8 cellular contexts compared by ENCODE assay signal in the genomic region with DNA sequence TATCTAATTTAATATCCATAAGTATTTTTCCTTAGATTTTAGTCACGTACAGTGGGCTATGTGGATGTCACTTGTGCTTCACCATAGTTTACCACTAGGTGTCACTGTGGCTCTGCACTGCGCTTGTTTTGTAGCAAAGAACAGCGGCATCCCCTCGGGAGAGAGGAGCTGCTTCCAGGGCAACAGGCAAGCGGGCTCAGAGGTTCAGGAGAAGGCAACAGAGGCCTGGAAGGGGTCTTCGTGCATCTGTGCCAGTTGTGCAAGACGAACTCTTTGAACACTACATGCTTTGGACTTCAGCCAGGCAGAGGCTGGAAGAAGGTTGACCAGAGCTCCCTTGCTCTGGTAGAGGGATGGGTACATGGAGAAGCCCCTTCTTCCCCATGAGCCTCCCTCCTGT. TPM values are rescaled to one million over a fixed set of nuclear protein-coding genes. Genes with fewer than 3 reads are reported as not detected.
A peak's percentile ranks its signal among the peaks of the same experiment; 100 is the strongest.
DNase-seq lines count a peak whose midpoint lies in the region; ATAC-seq, FAIRE-seq and TF ChIP-seq lines count a peak whose summit lies in the region.

No MANE protein-coding gene starts in this region.

- DNase-seq in Caki2 (ENCODE audit: low read depth) (peak; percentile 58), HFF-Myc (ENCODE audit: extremely low read depth, low read depth) (peak; percentile 77), NCI-H226 (peak; percentile 41), WTC11 (ENCODE audit: low spot score) (peak; percentile 83), bronchial epithelial cell (ENCODE audit: low read depth) (peak; percentile 66), kidney tubule cell (ENCODE audit: low spot score) (peak; percentile 79)
- peak; percentile 72 to 75 for DNase-seq in stimulated activated CD4-positive, alpha-beta T cell treated with anti-CD3 and anti-CD28 coated beads, Interleukin-2, amount 100 ng/mL, for 24 hours

- CTCF ChIA-PET in WTC11 (lab: Charles Lee), result interaction anchor here (0.5 to 7.9 kb wide), 80 partner anchors 10 to 1224 kb away, joined by 3 to 167 read pairs (median 6); partner anchors contain the start of genes ACE, CYB561, DCAF7 and KCNH6

- H3K4me3 Mint-ChIP-seq in WTC11, result no peak overlapping the region

- H3K27me3 ChIP-seq in bronchial epithelial cell (ENCODE audit: control insufficient read depth, insufficient read depth, low read length), result no peaks in the 10 kb centered on the region

- H3K27me3 Mint-ChIP-seq in WTC11 (ENCODE audit: low read depth), result no peaks in the 10 kb centered on the region

- no peak overlapping the region for H3K4me3 ChIP-seq in HFF-Myc (replicated peaks; ENCODE audit: low read depth, low read length)
- no peak overlapping the region for H3K4me3 ChIP-seq in bronchial epithelial cell (ENCODE audit: low read depth, low read length)

- peaks cover 4% of the 10 kb centered on the region; the same call in 1 of the 2 replicates for H3K36me3 Mint-ChIP-seq in WTC11

- H3K9me3 Mint-ChIP-seq in WTC11, result no peaks in the 10 kb centered on the region

- in situ Hi-C loops in Caki2 (cut with HindIII; ENCODE audit: low pct_unique_long_range_greater_than_20kb, low sequenced_read_pairs), result no loop called here

- POLR2A ChIA-PET in WTC11 (lab: Charles Lee), result interaction anchor here (0.6 to 1.5 kb wide), 4 partner anchors 53 to 254 kb away, joined by 3 to 4 read pairs (median 3); partner anchors contain the start of gene KCNH6

- ATAC-seq in WTC11, result peak; percentile 62
- ATAC-seq in GM19324 (IDR thresholded peaks at IDR 0.05; ENCODE audit: low FRiP score, unreplicated experiment), result no peak

- FAIRE-seq in bronchial epithelial cell (lab: Jason Lieb, UNC), result no peak

- peaks cover 35% of the 10 kb centered on the region for H3K4me1 Mint-ChIP-seq in WTC11

- H3K27ac Mint-ChIP-seq in WTC11, result no peak overlapping the region

- H3K36me3 ChIP-seq in bronchial epithelial cell (ENCODE audit: control insufficient read depth, insufficient read depth, low read length), result peaks cover 18% of the 10 kb centered on the region

- peak; percentile 88 for TF ChIP-seq CTCF in HFF-Myc (IDR thresholded peaks at IDR 0.05; ENCODE audit: low read depth, low read length, missing control alignments)
- TF ChIP-seq CTCF in WTC11 (IDR thresholded peaks at IDR 0.05), result peak; percentile 66
- peak; percentile 76 for TF ChIP-seq CTCF in bronchial epithelial cell (IDR thresholded peaks at IDR 0.05; ENCODE audit: insufficient read depth, low read length, severe bottlenecking)

TF ChIP-seq in WTC11, 78 proteins besides CTCF, POLR2A, EP300 and RAD21:
- no peak for TF ChIP-seq ZNF263 (CRISPR knock-in tag; IDR thresholded peaks at IDR 0.05; ENCODE audit: low read depth)
- TF ChIP-seq EMX1 (CRISPR knock-in tag; IDR thresholded peaks at IDR 0.05), result no peak
- TF ChIP-seq SMAD3 (CRISPR knock-in tag; IDR thresholded peaks at IDR 0.05; ENCODE audit: borderline replicate concordance), result no peak
- TF ChIP-seq GABPB1 (CRISPR knock-in tag; IDR thresholded peaks at IDR 0.05), result no peak
- no peak for TF ChIP-seq STAT6 (CRISPR knock-in tag; conservative IDR thresholded peaks at IDR 0.05; ENCODE audit: low read depth)
- TF ChIP-seq, protein P1, sequence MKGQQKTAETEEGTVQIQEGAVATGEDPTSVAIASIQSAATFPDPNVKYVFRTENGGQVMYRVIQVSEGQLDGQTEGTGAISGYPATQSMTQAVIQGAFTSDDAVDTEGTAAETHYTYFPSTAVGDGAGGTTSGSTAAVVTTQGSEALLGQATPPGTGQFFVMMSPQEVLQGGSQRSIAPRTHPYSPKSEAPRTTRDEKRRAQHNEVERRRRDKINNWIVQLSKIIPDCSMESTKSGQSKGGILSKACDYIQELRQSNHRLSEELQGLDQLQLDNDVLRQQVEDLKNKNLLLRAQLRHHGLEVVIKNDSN (CRISPR knock-in tag; IDR thresholded peaks at IDR 0.05), result no peak
- TF ChIP-seq ZNF423 (CRISPR knock-in tag; IDR thresholded peaks at IDR 0.05), result no peak
- TF ChIP-seq, protein P2, sequence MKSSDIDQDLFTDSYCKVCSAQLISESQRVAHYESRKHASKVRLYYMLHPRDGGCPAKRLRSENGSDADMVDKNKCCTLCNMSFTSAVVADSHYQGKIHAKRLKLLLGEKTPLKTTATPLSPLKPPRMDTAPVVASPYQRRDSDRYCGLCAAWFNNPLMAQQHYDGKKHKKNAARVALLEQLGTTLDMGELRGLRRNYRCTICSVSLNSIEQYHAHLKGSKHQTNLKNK (CRISPR knock-in tag; IDR thresholded peaks at IDR 0.05), result no peak
- TF ChIP-seq SMAD4 (CRISPR knock-in tag; IDR thresholded peaks at IDR 0.05), result no peak
- TF ChIP-seq MYBL2 (CRISPR knock-in tag; IDR thresholded peaks at IDR 0.05), result no peak
- TF ChIP-seq, protein P3, sequence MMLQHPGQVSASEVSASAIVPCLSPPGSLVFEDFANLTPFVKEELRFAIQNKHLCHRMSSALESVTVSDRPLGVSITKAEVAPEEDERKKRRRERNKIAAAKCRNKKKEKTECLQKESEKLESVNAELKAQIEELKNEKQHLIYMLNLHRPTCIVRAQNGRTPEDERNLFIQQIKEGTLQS (CRISPR knock-in tag; conservative IDR thresholded peaks at IDR 0.05), result no peak
- no peak for TF ChIP-seq ATF1 (CRISPR knock-in tag; IDR thresholded peaks at IDR 0.05)
- no peak for TF ChIP-seq CBFB (CRISPR knock-in tag; IDR thresholded peaks at IDR 0.05; ENCODE audit: low read depth)
- TF ChIP-seq, protein P4, sequence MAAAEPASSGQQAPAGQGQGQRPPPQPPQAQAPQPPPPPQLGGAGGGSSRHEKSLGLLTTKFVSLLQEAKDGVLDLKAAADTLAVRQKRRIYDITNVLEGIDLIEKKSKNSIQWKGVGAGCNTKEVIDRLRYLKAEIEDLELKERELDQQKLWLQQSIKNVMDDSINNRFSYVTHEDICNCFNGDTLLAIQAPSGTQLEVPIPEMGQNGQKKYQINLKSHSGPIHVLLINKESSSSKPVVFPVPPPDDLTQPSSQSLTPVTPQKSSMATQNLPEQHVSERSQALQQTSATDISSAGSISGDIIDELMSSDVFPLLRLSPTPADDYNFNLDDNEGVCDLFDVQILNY (CRISPR knock-in tag; IDR thresholded peaks at IDR 0.05), result no peak
- no peak for TF ChIP-seq TEAD4 (CRISPR knock-in tag; IDR thresholded peaks at IDR 0.05)
- TF ChIP-seq RORB (CRISPR knock-in tag; IDR thresholded peaks at IDR 0.05), result no peak

RNA-seq across cellular contexts. Expression of gene CYB561, which starts 20.6 kb away (rescaled TPM):
- 40.1 and 43.8 TPM in 2 replicates for total RNA-seq in Caki2 (2014; rRNA removed; shearing (Covaris generic); ENCODE audit: low replicate concordance)
- total RNA-seq in WTC11 (2021) (27.0 to 35.1 TPM (median 28.7 TPM) in 3 replicates), bronchial epithelial cell (24.5 and 30.5 TPM in 2 replicates)

RNA-seq across cellular contexts. Expression of gene ACE, which starts 51.4 kb away (rescaled TPM):
- total RNA-seq in Caki2 (2014; rRNA removed; shearing (Covaris generic); ENCODE audit: low replicate concordance), result not detected in 2 replicates
- total RNA-seq in WTC11 (2021), result 7.0 to 8.1 TPM (median 7.8 TPM) in 3 replicates
- total RNA-seq in bronchial epithelial cell, result 0.13 TPM in 1 of 2 replicates, not detected in the other
